29 cellular contexts compared by ENCODE assay signal in the genomic region with DNA sequence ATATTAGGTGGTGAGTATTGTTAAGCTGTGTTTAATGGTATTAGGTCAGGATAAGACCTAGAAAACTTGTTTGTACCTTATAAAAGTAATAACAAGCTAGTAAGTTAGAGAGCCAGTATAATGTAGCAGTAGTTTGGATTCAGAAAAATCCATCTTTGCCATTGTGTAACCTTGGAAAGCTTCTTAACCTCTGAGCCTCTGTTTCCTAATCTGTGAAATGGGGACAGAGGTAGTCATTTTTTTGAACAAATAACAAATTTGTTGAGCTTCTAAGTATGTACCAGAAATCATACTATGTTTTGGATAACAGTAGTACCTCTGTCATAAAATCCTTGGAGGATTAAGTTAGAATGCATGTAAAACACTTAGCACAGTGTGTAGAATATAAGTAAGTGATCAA.
"Had no signal": no experiment of that assay in that cellular context is flagged by ENCODE, and none has a peak within 500 bp of the region (broad histone marks: within the 10 kb centered on the region; RNA-seq: fewer than 3 reads in every experiment).

No MANE protein-coding gene starts in this region.

- H2AFZ ChIP-seq: neural progenitor cell had no signal

- H3K4me3 Mint-ChIP-seq: activated naive CD4-positive, alpha-beta T cell treated with anti-CD3 and anti-CD28 coated beads, Interleukin-2, amount 10 ng/mL, durations not matched to agents 7 days and 5 days; naive thymus-derived CD4-positive, alpha-beta T cell; neural progenitor cell; stimulated activated naive CD8-positive, alpha-beta T cell treated with anti-CD3 and anti-CD28 coated beads, Interleukin-15, Interleukin-2, amounts not matched to agents 100 ng/mL and 50 ng/mL, for 24 hours had no signal

- H3K4me2 ChIP-seq: neural progenitor cell had no signal

- ATAC-seq: esophagus mucosa; left lung; naive thymus-derived CD4-positive, alpha-beta T cell; T-cell had no signal

- DNase-seq: activated CD4-positive, alpha-beta T cell treated with anti-CD3 and anti-CD28 coated beads, Interleukin-2, amount 50 U/mL, for 1 hour; activated CD4-positive, CD25-positive, alpha-beta regulatory T cell treated with anti-CD3 and anti-CD28 coated beads, Interleukin-2, amount 50 U/mL, for 72 hours; activated CD8-positive, alpha-beta memory T cell treated with anti-CD3 and anti-CD28 coated beads, Interleukin-2, amount 50 U/mL, for 48 hours; activated effector memory CD4-positive, alpha-beta T cell treated with Interleukin-2 at 50 U/mL for 16 hours; activated naive CD4-positive, alpha-beta T cell treated with anti-CD3 and anti-CD28 coated beads, Interleukin-2, amount 10 ng/mL, durations not matched to agents 7 days and 5 days; activated T-cell treated with anti-CD3 and anti-CD28 coated beads, Interleukin-2, amount 50 U/mL, for 48 hours; adrenal gland; central memory CD4-positive, alpha-beta T cell; effector memory CD4-positive, alpha-beta T cell; foreskin melanocyte; glutamatergic neuron; hippocampal formation; kidney glomerular epithelial cell; left lung; naive thymus-derived CD4-positive, alpha-beta T cell; stimulated activated CD4-positive, alpha-beta T cell treated with anti-CD3 and anti-CD28 coated beads, Interleukin-12 subunit alpha, Interleukin-12 subunit beta, amount 100 ng/mL, for 4 hours; stimulated activated CD4-positive, alpha-beta T cell treated with anti-CD3 and anti-CD28 coated beads, Interleukin-4, amount 100 ng/mL, for 4 hours; substantia nigra; T-cell; WERI-Rb-1 had no signal

- H3K27ac Mint-ChIP-seq: activated naive CD4-positive, alpha-beta T cell treated with anti-CD3 and anti-CD28 coated beads, Interleukin-2, amount 10 ng/mL, durations not matched to agents 7 days and 5 days; neural progenitor cell; stimulated activated naive CD8-positive, alpha-beta T cell treated with anti-CD3 and anti-CD28 coated beads, Interleukin-15, Interleukin-2, amounts not matched to agents 100 ng/mL and 50 ng/mL, for 24 hours had no signal

- H3K27ac ChIP-seq: adrenal gland, left lung, neural progenitor cell, prostate gland, tibial nerve, WERI-Rb-1 had no signal

- H3K9ac ChIP-seq: neural progenitor cell had no signal

- H3K27me3 Mint-ChIP-seq: activated naive CD4-positive, alpha-beta T cell treated with anti-CD3 and anti-CD28 coated beads, Interleukin-2, amount 10 ng/mL, durations not matched to agents 7 days and 5 days; naive thymus-derived CD4-positive, alpha-beta T cell; stimulated activated naive CD8-positive, alpha-beta T cell treated with anti-CD3 and anti-CD28 coated beads, Interleukin-15, Interleukin-2, amounts not matched to agents 100 ng/mL and 50 ng/mL, for 24 hours; T-cell had no signal

- H3K4me1 ChIP-seq: neural progenitor cell, prostate gland had no signal

- H3K4me3 ChIP-seq: adrenal gland, ascending aorta, left lung, lung, neural progenitor cell, prostate gland, tibial nerve had no signal

- H3K9me3 ChIP-seq: adrenal gland, ascending aorta, left lung, prostate gland, tibial nerve had no signal

- H3K36me3 ChIP-seq: neural progenitor cell, prostate gland had no signal

- FAIRE-seq: endothelial cell of umbilical vein, TTC549 had no signal

- H3K27me3 ChIP-seq: adrenal gland, ascending aorta, left lung, neural progenitor cell, tibial nerve had no signal

- H3K9me3 Mint-ChIP-seq: activated naive CD4-positive, alpha-beta T cell treated with anti-CD3 and anti-CD28 coated beads, Interleukin-2, amount 10 ng/mL, durations not matched to agents 7 days and 5 days; naive thymus-derived CD4-positive, alpha-beta T cell; neural progenitor cell; stimulated activated naive CD8-positive, alpha-beta T cell treated with anti-CD3 and anti-CD28 coated beads, Interleukin-15, Interleukin-2, amounts not matched to agents 100 ng/mL and 50 ng/mL, for 24 hours; T-cell had no signal
